In genomic region chr16:3858809-3859208, GRCh38 we compare ENCODE assay signal across 23 cellular contexts. TPM values are rescaled to one million over a fixed set of nuclear protein-coding genes. Genes with fewer than 3 reads are reported as not detected.
DNase-seq lines count a peak whose midpoint lies in the region; ATAC-seq and TF ChIP-seq lines count a peak whose summit lies in the region.
"Had no signal": no experiment of that assay in that cellular context is flagged by ENCODE, and none has a peak within 500 bp of the region (broad histone marks: within the 10 kb centered on the region; RNA-seq: fewer than 3 reads in every experiment).

No MANE protein-coding gene starts in this region.

- H3K4me2 ChIP-seq in KMS-11: peak overlapping the region; percentile 61; the same call in 1 of the 2 replicates
- H3K4me2 ChIP-seq: neural progenitor cell had no signal

- POLR2A ChIA-PET in activated CD4-positive, alpha-beta memory T cell treated with anti-CD3 and anti-CD28 coated beads for 36 hours (lab: Charles Lee): no interaction called here
- POLR2A ChIA-PET in activated CD4-positive, alpha-beta memory T cell treated with anti-CD3 and anti-CD28 coated beads, Interleukin-2, amount 10 ng/mL, durations not matched to agents 7 days and 5 days (lab: Charles Lee): no interaction called here

- H3K27ac Mint-ChIP-seq in activated CD4-positive, alpha-beta memory T cell treated with anti-CD3 and anti-CD28 coated beads for 36 hours: peak overlapping the region; percentile 46
- H3K27ac Mint-ChIP-seq in activated CD4-positive, alpha-beta memory T cell treated with anti-CD3 and anti-CD28 coated beads, Interleukin-2, amount 10 ng/mL, durations not matched to agents 7 days and 5 days: no peak overlapping the region
- peak overlapping the region; percentile 24 for H3K27ac Mint-ChIP-seq in chondrocyte (ENCODE audit: unreplicated experiment)
- H3K27ac Mint-ChIP-seq: activated naive CD8-positive, alpha-beta T cell treated with anti-CD3 and anti-CD28 coated beads for 36 hours; endodermal cell; neural progenitor cell had no signal

- DNase-seq in activated CD4-positive, alpha-beta memory T cell treated with anti-CD3 and anti-CD28 coated beads for 36 hours: no peak
- no peak for DNase-seq in activated CD4-positive, alpha-beta memory T cell treated with anti-CD3 and anti-CD28 coated beads, Interleukin-2, amount 10 ng/mL, durations not matched to agents 7 days and 5 days
- DNase-seq in chondrocyte (ENCODE audit: low spot score): no peak
- no peak for DNase-seq in gastrocnemius medialis
- DNase-seq in NCI-H2081 treated with DMSO at 0.1 percent for 48 hours (lab: John Stamatoyannopoulos, UW): no peak
- no peak for DNase-seq in head of caudate nucleus
- DNase-seq in NCI-H1436 (lab: John Stamatoyannopoulos, UW): no peak
- DNase-seq: 8988T; activated naive CD8-positive, alpha-beta T cell treated with anti-CD3 and anti-CD28 coated beads for 36 hours; BE2C; DMS 273 treated with DMSO at 0.1 percent for 48 hours; endodermal cell; KG1; mesendoderm; NCI-H1092 treated with DMSO at 0.1 percent for 48 hours; NCI-H510A treated with DMSO at 0.1 percent for 48 hours; NK-92 treated with Interleukin-12 subunit alpha and Interleukin-12 subunit beta, amount 100 ng/mL, for 24 hours; T-helper 17 cell had no signal

- peak overlapping the region; percentile 20; the same call in 1 of the 2 replicates for H3K27ac ChIP-seq in KMS-11
- H3K27ac ChIP-seq in gastrocnemius medialis: peak overlapping the region; percentile 72 to 83 (median 78)
- H3K27ac ChIP-seq: SJSA1, vagina, VCaP had no signal

- H3K4me3 Mint-ChIP-seq in activated CD4-positive, alpha-beta memory T cell treated with anti-CD3 and anti-CD28 coated beads for 36 hours: no peak overlapping the region
- H3K4me3 Mint-ChIP-seq in activated CD4-positive, alpha-beta memory T cell treated with anti-CD3 and anti-CD28 coated beads, Interleukin-2, amount 10 ng/mL, durations not matched to agents 7 days and 5 days: no peak overlapping the region
- H3K4me3 Mint-ChIP-seq in chondrocyte (ENCODE audit: unreplicated experiment): no peak overlapping the region
- H3K4me3 Mint-ChIP-seq: activated naive CD8-positive, alpha-beta T cell treated with anti-CD3 and anti-CD28 coated beads for 36 hours; endodermal cell; neural progenitor cell had no signal

- no peaks in the 10 kb centered on the region for H3K9me3 ChIP-seq in gastrocnemius medialis
- H3K9me3 ChIP-seq: BE2C, SJSA1, vagina had no signal

- intact Hi-C loops in activated CD4-positive, alpha-beta memory T cell treated with anti-CD3 and anti-CD28 coated beads for 36 hours (cut with micrococcal nuclease): loop anchor here (5.0 kb wide), 2 partner anchors 47 to 72 kb away; no protein-coding TSS in a partner anchor
- intact Hi-C loops in gastrocnemius medialis (cut with DNase I; ENCODE audit: low total_unique reads) (no loop called here), head of caudate nucleus (cut with DNase I) (no loop called here)

- H3K79me2 ChIP-seq in KMS-11 (ENCODE audit: insufficient read depth, low read depth): peaks cover 99% of the 10 kb centered on the region

- peaks cover 61% of the 10 kb centered on the region for H4K20me1 ChIP-seq in KMS-11 (ENCODE audit: insufficient read depth)

- H3K4me1 ChIP-seq in KMS-11 (ENCODE audit: low read depth, poor library complexity, severe bottlenecking) (peaks cover 50% of the 10 kb centered on the region), gastrocnemius medialis (peaks cover 85 to 94% of the 10 kb centered on the region in 2 donors)

- CTCF ChIA-PET in activated CD4-positive, alpha-beta memory T cell treated with anti-CD3 and anti-CD28 coated beads for 36 hours (lab: Charles Lee): interaction anchor here (1.1 kb wide), 1 partner anchor 395 kb away, joined by 3 read pairs; no protein-coding TSS in a partner anchor
- CTCF ChIA-PET in activated CD4-positive, alpha-beta memory T cell treated with anti-CD3 and anti-CD28 coated beads, Interleukin-2, amount 10 ng/mL, durations not matched to agents 7 days and 5 days (lab: Charles Lee): no interaction called here

- no peak for TF ChIP-seq CTCF in KMS-11 (conservative IDR thresholded peaks at IDR 0.05; ENCODE audit: low read depth, low read length)
- no peak for TF ChIP-seq CTCF in chondrocyte (IDR thresholded peaks at IDR 0.05)
- TF ChIP-seq CTCF in gastrocnemius medialis (IDR thresholded peaks at IDR 0.05 in 4 of 5, conservative IDR thresholded peaks at IDR 0.05 in 1 of 5): no peak

- H3K27me3 ChIP-seq in KMS-11 (ENCODE audit: insufficient read depth, low read depth) (no peaks in the 10 kb centered on the region), gastrocnemius medialis (no peaks in the 10 kb centered on the region)
- H3K27me3 ChIP-seq: BE2C, neural progenitor cell, SJSA1, vagina had no signal

- no peak for ATAC-seq in gastrocnemius medialis
- ATAC-seq: T-helper 17 cell had no signal

- no peak overlapping the region for H3K9ac ChIP-seq in KMS-11
- H3K9ac ChIP-seq: neural progenitor cell had no signal

- in situ Hi-C loops in gastrocnemius medialis (cut with MboI; ENCODE audit: low sequenced_read_pairs in 4 of 4): no loop called here

- no peaks in the 10 kb centered on the region for H3K27me3 Mint-ChIP-seq in activated CD4-positive, alpha-beta memory T cell treated with anti-CD3 and anti-CD28 coated beads for 36 hours
- H3K27me3 Mint-ChIP-seq in activated CD4-positive, alpha-beta memory T cell treated with anti-CD3 and anti-CD28 coated beads, Interleukin-2, amount 10 ng/mL, durations not matched to agents 7 days and 5 days: no peaks in the 10 kb centered on the region
- H3K27me3 Mint-ChIP-seq in chondrocyte (ENCODE audit: low read depth): no peaks in the 10 kb centered on the region
- H3K27me3 Mint-ChIP-seq: activated naive CD8-positive, alpha-beta T cell treated with anti-CD3 and anti-CD28 coated beads for 36 hours; T-helper 17 cell had no signal

- H3K4me3 ChIP-seq in KMS-11 (IDR thresholded peaks at IDR 0.05; ENCODE audit: insufficient read depth, low read depth, low read length) (no peak overlapping the region), gastrocnemius medialis (no peak overlapping the region)
- H3K4me3 ChIP-seq: neural progenitor cell, SJSA1, vagina had no signal

- no peaks in the 10 kb centered on the region for H3K36me3 Mint-ChIP-seq in activated CD4-positive, alpha-beta memory T cell treated with anti-CD3 and anti-CD28 coated beads for 36 hours
- H3K36me3 Mint-ChIP-seq in activated CD4-positive, alpha-beta memory T cell treated with anti-CD3 and anti-CD28 coated beads, Interleukin-2, amount 10 ng/mL, durations not matched to agents 7 days and 5 days (ENCODE audit: low read depth): peaks cover 2% of the 10 kb centered on the region
- H3K36me3 Mint-ChIP-seq in chondrocyte (ENCODE audit: low read depth): no peaks in the 10 kb centered on the region

- H3K4me1 Mint-ChIP-seq in activated CD4-positive, alpha-beta memory T cell treated with anti-CD3 and anti-CD28 coated beads for 36 hours (ENCODE audit: low read depth): peaks cover 78% of the 10 kb centered on the region
- H3K4me1 Mint-ChIP-seq in activated CD4-positive, alpha-beta memory T cell treated with anti-CD3 and anti-CD28 coated beads, Interleukin-2, amount 10 ng/mL, durations not matched to agents 7 days and 5 days: peaks cover 33% of the 10 kb centered on the region
- H3K4me1 Mint-ChIP-seq in chondrocyte (ENCODE audit: low read depth): peaks cover 67% of the 10 kb centered on the region

- no peak overlapping the region for H2AFZ ChIP-seq in KMS-11 (ENCODE audit: low read depth)
- H2AFZ ChIP-seq: neural progenitor cell had no signal

- H3K36me3 ChIP-seq in KMS-11 (ENCODE audit: insufficient read depth) (no peaks in the 10 kb centered on the region), gastrocnemius medialis (no peaks in the 10 kb centered on the region)
- H3K36me3 ChIP-seq: BE2C, neural progenitor cell, vagina had no signal

- no peak for TF ChIP-seq POLR2A in gastrocnemius medialis (IDR thresholded peaks at IDR 0.05)

- no peaks in the 10 kb centered on the region for H3K9me3 Mint-ChIP-seq in activated CD4-positive, alpha-beta memory T cell treated with anti-CD3 and anti-CD28 coated beads for 36 hours
- no peaks in the 10 kb centered on the region for H3K9me3 Mint-ChIP-seq in activated CD4-positive, alpha-beta memory T cell treated with anti-CD3 and anti-CD28 coated beads, Interleukin-2, amount 10 ng/mL, durations not matched to agents 7 days and 5 days
- H3K9me3 Mint-ChIP-seq in chondrocyte (ENCODE audit: low read depth): no peaks in the 10 kb centered on the region
- H3K9me3 Mint-ChIP-seq: activated naive CD8-positive, alpha-beta T cell treated with anti-CD3 and anti-CD28 coated beads for 36 hours; endodermal cell; neural progenitor cell had no signal

RNA-seq across cellular contexts. Expression of gene CREBBP, which starts 21.7 kb away (rescaled TPM):
- total RNA-seq in activated CD4-positive, alpha-beta memory T cell treated with anti-CD3 and anti-CD28 coated beads for 36 hours: 10 to 100 TPM; 26.6 to 29.5 TPM
- total RNA-seq in activated CD4-positive, alpha-beta memory T cell treated with anti-CD3 and anti-CD28 coated beads, Interleukin-2, amount 10 ng/mL, durations not matched to agents 7 days and 5 days: 10 to 100 TPM; 53.0 to 56.6 TPM
- 59.2 to 64.0 TPM (median 60.7 TPM) in 3 replicates for total RNA-seq in chondrocyte
- total RNA-seq in gastrocnemius medialis: 10 to 100 TPM; 39.8 to 61.3 (median 53.5) TPM
